In the genomic region with DNA sequence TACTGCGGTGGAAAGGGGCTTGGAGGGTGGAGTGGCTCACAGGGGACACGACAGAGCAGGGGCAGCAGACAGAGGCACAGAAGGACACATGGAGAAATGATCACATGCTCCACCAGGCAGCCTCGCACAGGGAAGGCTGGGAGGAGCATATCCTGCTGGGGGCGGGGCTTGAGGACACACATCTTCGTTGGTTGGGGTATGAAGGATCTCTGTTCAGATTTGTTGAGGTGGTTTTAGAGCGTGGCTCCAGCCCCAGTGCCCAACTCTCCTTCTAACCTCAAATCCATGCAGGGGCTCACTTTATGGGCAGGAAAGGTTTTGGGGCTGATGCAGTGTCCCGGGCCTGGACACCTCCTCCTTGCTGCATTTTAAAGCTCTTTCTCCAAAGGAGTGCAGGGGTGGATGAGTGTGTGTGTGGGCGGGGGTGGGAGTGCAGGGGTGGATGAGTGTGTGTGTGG, we compare ENCODE assay signal across 1 cellular context.
A peak's percentile ranks its signal among the peaks of the same experiment; 100 is the strongest.
TF ChIP-seq lines count a peak whose summit lies in the region.

No MANE protein-coding gene starts in this region.

TF ChIP-seq in H1, 55 proteins besides CTCF, POLR2A, EP300 and RAD21:
- no peak for TF ChIP-seq CHD7 (IDR thresholded peaks at IDR 0.05; ENCODE audit: insufficient replicate concordance, low read length)
- TF ChIP-seq SIN3A (conservative IDR thresholded peaks at IDR 0.05 in 1 of 2, IDR thresholded peaks at IDR 0.05 in 1 of 2; ENCODE audit: low read depth in 1 of 2, low read length in 2 of 2), result 0 out of 4 replicates have a peak, but pooled peaks of 1 of the 2 experiments have one; percentile 13
- no peak for TF ChIP-seq JUN (IDR thresholded peaks at IDR 0.05; ENCODE audit: low read depth, low read length)
- TF ChIP-seq, protein P1, sequence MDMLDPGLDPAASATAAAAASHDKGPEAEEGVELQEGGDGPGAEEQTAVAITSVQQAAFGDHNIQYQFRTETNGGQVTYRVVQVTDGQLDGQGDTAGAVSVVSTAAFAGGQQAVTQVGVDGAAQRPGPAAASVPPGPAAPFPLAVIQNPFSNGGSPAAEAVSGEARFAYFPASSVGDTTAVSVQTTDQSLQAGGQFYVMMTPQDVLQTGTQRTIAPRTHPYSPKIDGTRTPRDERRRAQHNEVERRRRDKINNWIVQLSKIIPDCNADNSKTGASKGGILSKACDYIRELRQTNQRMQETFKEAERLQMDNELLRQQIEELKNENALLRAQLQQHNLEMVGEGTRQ (IDR thresholded peaks at IDR 0.05; ENCODE audit: low read length), result peak; percentile 74
- no peak for TF ChIP-seq SP1 (IDR thresholded peaks at IDR 0.05; ENCODE audit: low read depth, low read length)
- TF ChIP-seq MAFK (IDR thresholded peaks at IDR 0.05; ENCODE audit: low read depth, low read length), result no peak
- TF ChIP-seq EZH2 (IDR thresholded peaks at IDR 0.05; ENCODE audit: low read depth, low read length, severe bottlenecking), result no peak
- TF ChIP-seq, protein P2, sequence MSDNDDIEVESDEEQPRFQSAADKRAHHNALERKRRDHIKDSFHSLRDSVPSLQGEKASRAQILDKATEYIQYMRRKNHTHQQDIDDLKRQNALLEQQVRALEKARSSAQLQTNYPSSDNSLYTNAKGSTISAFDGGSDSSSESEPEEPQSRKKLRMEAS (IDR thresholded peaks at IDR 0.05), result peak; percentile 85
- TF ChIP-seq TBP (IDR thresholded peaks at IDR 0.05; ENCODE audit: low read depth, low read length), result 0 out of 2 replicates have a peak, but pooled peaks have one; percentile 34
- 0 out of 2 replicates have a peak, but pooled peaks have one; percentile 47 for TF ChIP-seq POLR2AphosphoS5 (IDR thresholded peaks at IDR 0.05; ENCODE audit: low read depth, low read length)
- no peak for TF ChIP-seq TAF7 (optimal IDR thresholded peaks at IDR 0.05; ENCODE audit: borderline replicate concordance, low read depth, low read length)
- peak; percentile 66; the same call in 1 of the 2 replicates for TF ChIP-seq TAF1 (IDR thresholded peaks at IDR 0.05; ENCODE audit: low read depth, low read length)
TF ChIP-seq in H1: peak in this region for 6.
